ENCODE assay signal across 1 cellular context in genomic region chr3:87167634-87168456, GRCh38.
TF ChIP-seq lines count a peak whose summit lies in the region.

No MANE protein-coding gene starts in this region.

TF ChIP-seq in H1, 55 proteins besides CTCF, POLR2A, EP300 and RAD21 (continued from another document):
- TF ChIP-seq CTBP2 (IDR thresholded peaks at IDR 0.05; ENCODE audit: borderline replicate concordance, insufficient read depth, insufficient read length, low read length) (no peak), ZNF274 (IDR thresholded peaks at IDR 0.05; ENCODE audit: borderline replicate concordance, extremely low read depth, low read length) (no peak), SP4 (IDR thresholded peaks at IDR 0.05; ENCODE audit: low read length) (no peak), SAP30 (IDR thresholded peaks at IDR 0.05; ENCODE audit: insufficient read depth, insufficient replicate concordance, low read length) (no peak), KDM1A (IDR thresholded peaks at IDR 0.05; ENCODE audit: borderline replicate concordance, low read length) (no peak), MAX (IDR thresholded peaks at IDR 0.05) (no peak), TAF7 (optimal IDR thresholded peaks at IDR 0.05; ENCODE audit: borderline replicate concordance, low read depth, low read length) (no peak), CHD2 (IDR thresholded peaks at IDR 0.05; ENCODE audit: low read length) (no peak), ATF3 (IDR thresholded peaks at IDR 0.05; ENCODE audit: insufficient read depth, low read depth, low read length) (no peak), HDAC6 (IDR thresholded peaks at IDR 0.05; ENCODE audit: low read depth, low read length) (no peak), SIRT6 (IDR thresholded peaks at IDR 0.05; ENCODE audit: low read length) (no peak), NANOG (IDR thresholded peaks at IDR 0.05; ENCODE audit: insufficient read depth, low read depth, low read length, poor library complexity, severe bottlenecking) (no peak)
